ENCODE assay signal across 16 cellular contexts in the genomic region with DNA sequence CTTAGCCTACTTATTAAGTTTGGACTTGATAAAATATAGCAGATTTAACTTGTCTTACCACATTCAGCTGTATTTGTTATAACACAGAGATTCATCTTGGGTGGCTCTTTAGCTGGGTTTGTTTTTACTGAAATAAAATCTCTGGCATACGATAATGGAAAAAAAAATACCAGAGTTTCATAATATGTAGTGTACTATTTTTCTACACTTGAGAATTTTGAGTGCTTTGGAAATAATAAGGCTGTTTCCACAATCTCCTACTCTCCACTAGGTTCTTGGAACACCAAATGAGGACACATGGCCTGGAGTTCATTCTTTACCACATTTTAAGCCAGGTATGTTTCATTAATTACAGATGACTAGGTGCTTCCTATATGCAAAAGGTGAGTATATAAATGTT.
"Had no signal": no experiment of that assay in that cellular context is flagged by ENCODE, and none has a peak within 500 bp of the region (broad histone marks: within the 10 kb centered on the region; RNA-seq: fewer than 3 reads in every experiment).

No MANE protein-coding gene starts in this region.

- DNase-seq: activated CD4-positive, alpha-beta T cell treated with anti-CD3 and anti-CD28 coated beads, Interleukin-2, amount 50 U/mL, for 1 hour; activated naive CD8-positive, alpha-beta T cell treated with anti-CD3 and anti-CD28 coated beads for 36 hours; brain microvascular endothelial cell; cerebellar nuclear complex; glutamatergic neuron; left colon; naive thymus-derived CD8-positive, alpha-beta T cell; posterior cingulate gyrus; retina; stimulated activated CD4-positive, alpha-beta T cell treated with anti-CD3 and anti-CD28 coated beads, Interleukin-15, amount 100 ng/mL, for 24 hours; stimulated activated CD4-positive, alpha-beta T cell treated with anti-CD3 and anti-CD28 coated beads, Interleukin-4, amount 100 ng/mL, for 1 hour; stimulated activated naive B cell treated with anti-CD40 and anti-IgM and Interleukin-4, amounts not matched to agents 10 μg/mL and 1 μg/mL and 100 μg/mL, for 72 hours; T-helper 1 cell; T1000 had no signal

- H3K27ac ChIP-seq: brain microvascular endothelial cell had no signal

- H3K36me3 ChIP-seq: brain microvascular endothelial cell had no signal

- H3K4me3 ChIP-seq: skin epidermis had no signal

- ATAC-seq: activated CD4-positive, CD25-positive, alpha-beta regulatory T cell treated with anti-CD3 and anti-CD28 coated beads, Interleukin-2, amount 50 U/mL, for 24 hours; left colon; naive thymus-derived CD8-positive, alpha-beta T cell; stimulated activated naive B cell treated with anti-CD40 and anti-IgM and Interleukin-4, amounts not matched to agents 10 μg/mL and 1 μg/mL and 100 μg/mL, for 72 hours had no signal

- H3K27me3 ChIP-seq: brain microvascular endothelial cell had no signal
